In genomic region chr22:50600967-50601668, GRCh38 we compare ENCODE assay signal across 12 cellular contexts. TPM values are rescaled to one million over a fixed set of nuclear protein-coding genes. Genes with fewer than 3 reads are reported as not detected.
DNase-seq lines count a peak whose midpoint lies in the region; ATAC-seq, FAIRE-seq and TF ChIP-seq lines count a peak whose summit lies in the region.
"Had no signal": no experiment of that assay in that cellular context is flagged by ENCODE, and none has a peak within 500 bp of the region (broad histone marks: within the 10 kb centered on the region; RNA-seq: fewer than 3 reads in every experiment).

No MANE protein-coding gene starts in this region.

- ATAC-seq in stimulated activated naive CD8-positive, alpha-beta T cell treated with anti-CD3 and anti-CD28 coated beads, Interleukin-15, Interleukin-2, amounts not matched to agents 100 U/mL and 50 U/mL, for 24 hours: no peak
- ATAC-seq in K562 (no peak), naive B cell (ENCODE audit: low read depth in 2 of 2) (no peak)
- no peak for ATAC-seq in stimulated activated naive B cell treated with anti-CD40 and anti-IgM and Interleukin-4, amounts not matched to agents 10 μg/mL and 1 μg/mL and 100 μg/mL, for 72 hours (replicated peaks)

- no peaks in the 10 kb centered on the region for H3K79me2 ChIP-seq in K562 (ENCODE audit: control insufficient read depth, insufficient read depth, low read length)

- H2AFZ ChIP-seq in K562 (ENCODE audit: low read depth, low read length): no peak overlapping the region

- BruUV-seq in K562 (replicated peaks; lab: Mats Ljungman, UMichigan): no TSS peak

- no peak overlapping the region for H3K27ac Mint-ChIP-seq in stimulated activated naive CD8-positive, alpha-beta T cell treated with anti-CD3 and anti-CD28 coated beads, Interleukin-15, Interleukin-2, amounts not matched to agents 100 ng/mL and 50 ng/mL, for 24 hours
- H3K27ac Mint-ChIP-seq in naive B cell: no peak overlapping the region
- no peak overlapping the region for H3K27ac Mint-ChIP-seq in stimulated activated naive B cell treated with anti-CD40 and anti-IgM and Interleukin-4, amounts not matched to agents 10 μg/mL and 1 μg/mL and 100 μg/mL, for 72 hours

- no peaks in the 10 kb centered on the region for H3K9me3 Mint-ChIP-seq in stimulated activated naive CD8-positive, alpha-beta T cell treated with anti-CD3 and anti-CD28 coated beads, Interleukin-15, Interleukin-2, amounts not matched to agents 100 ng/mL and 50 ng/mL, for 24 hours
- peaks cover 0 to 4% (median 0%) of the 10 kb centered on the region in 7 donors for H3K9me3 Mint-ChIP-seq in naive B cell
- no peaks in the 10 kb centered on the region for H3K9me3 Mint-ChIP-seq in stimulated activated naive B cell treated with anti-CD40 and anti-IgM and Interleukin-4, amounts not matched to agents 10 μg/mL and 1 μg/mL and 100 μg/mL, for 72 hours

- no peak overlapping the region for H3K9ac ChIP-seq in K562 (ENCODE audit: insufficient read depth in 1 of 2, low read depth in 2 of 2, low read length in 2 of 2)

- CTCF ChIA-PET in K562 (lab: Yijun Ruan, JAX; ENCODE audit: low intra/inter-chr PET ratio): no interaction called here

- TF ChIP-seq EP300 in K562 (IDR thresholded peaks at IDR 0.05; ENCODE audit: low read length): no peak

- H3K9me3 ChIP-seq in K562 (replicated peaks; ENCODE audit: control insufficient read depth, insufficient read depth, low read depth, low read length): no peaks in the 10 kb centered on the region

- POLR2A ChIA-PET in K562 (lab: Yijun Ruan, JAX): no interaction called here

- TF ChIP-seq POLR2A in K562 (conservative IDR thresholded peaks at IDR 0.05): no peak

- peaks cover 9% of the 10 kb centered on the region for H3K4me1 Mint-ChIP-seq in stimulated activated naive CD8-positive, alpha-beta T cell treated with anti-CD3 and anti-CD28 coated beads, Interleukin-15, Interleukin-2, amounts not matched to agents 100 ng/mL and 50 ng/mL, for 24 hours (ENCODE audit: low read depth)
- H3K4me1 Mint-ChIP-seq in naive B cell: peaks cover 8 to 18% (median 10%) of the 10 kb centered on the region in 3 donors
- H3K4me1 Mint-ChIP-seq in stimulated activated naive B cell treated with anti-CD40 and anti-IgM and Interleukin-4, amounts not matched to agents 10 μg/mL and 1 μg/mL and 100 μg/mL, for 72 hours: peaks cover 11 to 20% of the 10 kb centered on the region in 2 donors

- H3K4me1 ChIP-seq in K562 (replicated peaks in 1 of 2; ENCODE audit: control insufficient read depth in 2 of 2, insufficient read depth in 2 of 2, low read length in 2 of 2): peaks cover 0 to 17% of the 10 kb centered on the region in 2 experiments; a peak in 2 of 5 replicates

- H3K9me1 ChIP-seq in K562 (ENCODE audit: control insufficient read depth, insufficient read depth, low read length): no peaks in the 10 kb centered on the region

- no peak for FAIRE-seq in K562 (lab: Jason Lieb, UNC)
- FAIRE-seq: endometrium had no signal

- TF ChIP-seq RAD21 in K562 (CRISPR knock-in tag; conservative IDR thresholded peaks at IDR 0.05 in 1 of 2, IDR thresholded peaks at IDR 0.05 in 1 of 2): no peak

- no peak overlapping the region for H3K4me3 ChIP-seq in K562

- peak overlapping the region; percentile 57 for H3K4me3 Mint-ChIP-seq in stimulated activated naive CD8-positive, alpha-beta T cell treated with anti-CD3 and anti-CD28 coated beads, Interleukin-15, Interleukin-2, amounts not matched to agents 100 ng/mL and 50 ng/mL, for 24 hours
- peak overlapping the region; percentile 51 to 90 (median 76) for H3K4me3 Mint-ChIP-seq in naive B cell
- peak overlapping the region in 1 of 2 donors; percentile 64 for H3K4me3 Mint-ChIP-seq in stimulated activated naive B cell treated with anti-CD40 and anti-IgM and Interleukin-4, amounts not matched to agents 10 μg/mL and 1 μg/mL and 100 μg/mL, for 72 hours

- in situ Hi-C loops in K562 (cut with MboI): no loop called here

- no peak for DNase-seq in stimulated activated naive CD8-positive, alpha-beta T cell treated with anti-CD3 and anti-CD28 coated beads, Interleukin-15, Interleukin-2, amounts not matched to agents 100 U/mL and 50 U/mL, for 24 hours
- DNase-seq in K562 (ENCODE audit: extremely low read depth in 1 of 4, low spot score in 3 of 4): peak in 2 of 4 experiments; percentile 47 to 53
- DNase-seq in naive B cell: no peak
- DNase-seq in putamen (ENCODE audit: low spot score): no peak
- no peak for DNase-seq in GM03348 (ENCODE audit: low spot score)
- DNase-seq in stimulated activated naive B cell treated with anti-CD40 and anti-IgM and Interleukin-4, amounts not matched to agents 10 μg/mL and 1 μg/mL and 100 μg/mL, for 72 hours: no peak
- DNase-seq in DMS 273 treated with DMSO at 0.1 percent for 48 hours (lab: John Stamatoyannopoulos, UW): no peak
- DNase-seq: activated CD4-positive, CD25-positive, alpha-beta regulatory T cell; NCI-H187 treated with DMSO at 0.1 percent for 48 hours had no signal

- no peak overlapping the region for H3K27ac ChIP-seq in K562 (ENCODE audit: extremely low read depth, low read depth, low read length)

- no peak overlapping the region for H3K4me2 ChIP-seq in K562 (ENCODE audit: insufficient read depth, low read length)

- H4K20me1 ChIP-seq in K562 (replicated peaks; ENCODE audit: control insufficient read depth, insufficient read depth, low read length): peaks cover 3% of the 10 kb centered on the region; the same call in 1 of the 2 replicates

- WGBS in K562 (ENCODE audit: insufficient coverage, low coverage, missing lambda C conversion rate): 0% methylated on average over 11 of the region's 52 CpGs

- peaks cover 14% of the 10 kb centered on the region for H3K36me3 Mint-ChIP-seq in stimulated activated naive CD8-positive, alpha-beta T cell treated with anti-CD3 and anti-CD28 coated beads, Interleukin-15, Interleukin-2, amounts not matched to agents 100 ng/mL and 50 ng/mL, for 24 hours (ENCODE audit: low read depth)
- H3K36me3 Mint-ChIP-seq in naive B cell: peaks cover 11 to 12% of the 10 kb centered on the region in 2 donors
- peaks cover 14 to 19% of the 10 kb centered on the region in 2 donors for H3K36me3 Mint-ChIP-seq in stimulated activated naive B cell treated with anti-CD40 and anti-IgM and Interleukin-4, amounts not matched to agents 10 μg/mL and 1 μg/mL and 100 μg/mL, for 72 hours

- peaks cover 9 to 55% of the 10 kb centered on the region in 2 experiments; a peak in 4 of 5 replicates for H3K27me3 ChIP-seq in K562 (ENCODE audit: control insufficient read depth in 2 of 2, insufficient read depth in 2 of 2, low read length in 2 of 2)

- no peaks in the 10 kb centered on the region for H3K36me3 ChIP-seq in K562 (ENCODE audit: control insufficient read depth, insufficient read depth, low read length)

- intact Hi-C loops in K562 (cut with micrococcal nuclease): no loop called here

- no peak for TF ChIP-seq CTCF in K562 (IDR thresholded peaks at IDR 0.05 in 2 of 3, conservative IDR thresholded peaks at IDR 0.05 in 1 of 3; ENCODE audit: insufficient read depth in 2 of 3, low read depth in 1 of 3, low read length in 3 of 3)

- peaks cover 37% of the 10 kb centered on the region for H3K27me3 Mint-ChIP-seq in stimulated activated naive CD8-positive, alpha-beta T cell treated with anti-CD3 and anti-CD28 coated beads, Interleukin-15, Interleukin-2, amounts not matched to agents 100 ng/mL and 50 ng/mL, for 24 hours
- H3K27me3 Mint-ChIP-seq in naive B cell: peaks cover 22 to 66% (median 48%) of the 10 kb centered on the region in 3 donors
- peaks cover 56 to 66% of the 10 kb centered on the region in 2 donors for H3K27me3 Mint-ChIP-seq in stimulated activated naive B cell treated with anti-CD40 and anti-IgM and Interleukin-4, amounts not matched to agents 10 μg/mL and 1 μg/mL and 100 μg/mL, for 72 hours

RNA-seq across cellular contexts. Expression of gene MAPK8IP2, which starts 0.5 kb away (rescaled TPM):
- 0.12 TPM in 1 of 2 replicates, not detected in the other for total RNA-seq in K562 (2011; cell fraction: chromatin; rRNA removed; ENCODE audit: low replicate concordance)
- 0.13 and 0.17 TPM in 2 replicates for total RNA-seq in K562 (2011; cell fraction: nucleolus; rRNA removed)
- 0.07 and 0.23 TPM in 2 replicates for total RNA-seq in K562 (2011; cell fraction: nucleoplasm; rRNA removed)
- total RNA-seq in K562 (2014; rRNA removed) (0.18 and 0.45 TPM in 2 replicates), K562 (2014; rRNA removed; fragmentation: Illumina TruSeq; extraction: Trizol) (0.04 TPM in 1 of 2 replicates, not detected in the other), K562 (2015; rRNA removed; fragmentation: Illumina TruSeq; extraction: Trizol) (0.04 and 0.07 TPM in 2 replicates), K562 (2021) (0.29 and 0.47 TPM in 2 replicates)
- polyA plus RNA-seq in K562 (2011; rRNA removed) (0.01 and 0.07 TPM in 2 replicates), K562 (2014; fragmentation: Illumina TruSeq; extraction: Trizol) (0.03 and 0.17 TPM in 2 replicates), K562 (2014; fragmentation: Nextera tagmentation; extraction: Ambion mirVana) (not detected), K562 (2014; rRNA removed) (0.12 and 0.18 TPM in 2 replicates), naive B cell (ENCODE audit: low read depth in 6 of 6) (under 1 TPM in 1 of 6 donors, not detected in 5; 0.04 TPM)
- polyA plus RNA-seq in K562 (2011; cell fraction: cytosol; rRNA removed): 0.07 and 0.18 TPM in 2 replicates
- 0.13 and 0.14 TPM in 2 replicates for polyA plus RNA-seq in K562 (2011; cell fraction: nucleus; rRNA removed)
- 0.17 and 0.36 TPM in 2 replicates for polyA plus RNA-seq in K562 (2012)
- polyA minus RNA-seq in K562 (2011; rRNA and poly(A)+ RNA removed): not detected in 2 replicates
- polyA minus RNA-seq in K562 (2011; cell fraction: cytosol; rRNA and poly(A)+ RNA removed): 0.36 TPM in 1 of 2 replicates, not detected in the other
- polyA minus RNA-seq in K562 (2011; cell fraction: nucleus; rRNA and poly(A)+ RNA removed): under 0.01 TPM in 1 of 2 replicates, not detected in the other

RNA-seq across cellular contexts. Expression of gene CHKB, which starts 18.5 kb away (rescaled TPM):
- 48.4 and 97.8 TPM in 2 replicates for total RNA-seq in K562 (2011; cell fraction: chromatin; rRNA removed; ENCODE audit: low replicate concordance)
- total RNA-seq in K562 (2011; cell fraction: nucleolus; rRNA removed): 53.4 and 65.4 TPM in 2 replicates
- total RNA-seq in K562 (2011; cell fraction: nucleoplasm; rRNA removed): 51.6 and 55.9 TPM in 2 replicates
- total RNA-seq in K562 (2014; rRNA removed) (11.0 and 14.5 TPM in 2 replicates), K562 (2014; rRNA removed; fragmentation: Illumina TruSeq; extraction: Trizol) (7.7 and 10.3 TPM in 2 replicates), K562 (2015; rRNA removed; fragmentation: Illumina TruSeq; extraction: Trizol) (8.9 and 9.8 TPM in 2 replicates), K562 (2021) (15.2 and 15.9 TPM in 2 replicates)
- polyA plus RNA-seq in K562 (2011; rRNA removed) (16.3 and 24.8 TPM in 2 replicates), K562 (2014; fragmentation: Illumina TruSeq; extraction: Trizol) (14.4 and 16.2 TPM in 2 replicates), K562 (2014; fragmentation: Nextera tagmentation; extraction: Ambion mirVana) (1 to 10 TPM; 2.7 to 5.3 TPM), K562 (2014; rRNA removed) (19.0 and 31.0 TPM in 2 replicates), naive B cell (ENCODE audit: low read depth in 6 of 6) (10 to 100 TPM; 36.2 to 50.8 (median 42.0) TPM)
- 9.9 and 12.5 TPM in 2 replicates for polyA plus RNA-seq in K562 (2011; cell fraction: cytosol; rRNA removed)
- polyA plus RNA-seq in K562 (2011; cell fraction: nucleus; rRNA removed): 89.3 and 120 TPM in 2 replicates
- 10.9 and 32.8 TPM in 2 replicates for polyA plus RNA-seq in K562 (2012)
- 3.2 and 3.7 TPM in 2 replicates for polyA minus RNA-seq in K562 (2011; rRNA and poly(A)+ RNA removed)
- 1.8 and 4.8 TPM in 2 replicates for polyA minus RNA-seq in K562 (2011; cell fraction: cytosol; rRNA and poly(A)+ RNA removed)
- 11.0 and 14.1 TPM in 2 replicates for polyA minus RNA-seq in K562 (2011; cell fraction: nucleus; rRNA and poly(A)+ RNA removed)

RNA-seq across cellular contexts. Expression of gene CPT1B, which starts 22.9 kb away (rescaled TPM):
- 40.5 and 66.3 TPM in 2 replicates for total RNA-seq in K562 (2011; cell fraction: chromatin; rRNA removed; ENCODE audit: low replicate concordance)
- 34.2 and 39.4 TPM in 2 replicates for total RNA-seq in K562 (2011; cell fraction: nucleolus; rRNA removed)
- 24.4 and 31.9 TPM in 2 replicates for total RNA-seq in K562 (2011; cell fraction: nucleoplasm; rRNA removed)
- total RNA-seq in K562 (2014; rRNA removed) (1.6 and 1.9 TPM in 2 replicates), K562 (2014; rRNA removed; fragmentation: Illumina TruSeq; extraction: Trizol) (0.61 and 1.8 TPM in 2 replicates), K562 (2015; rRNA removed; fragmentation: Illumina TruSeq; extraction: Trizol) (2.3 and 3.0 TPM in 2 replicates), K562 (2021) (3.8 and 4.0 TPM in 2 replicates)
- polyA plus RNA-seq in K562 (2011; rRNA removed) (3.7 and 7.3 TPM in 2 replicates), K562 (2014; fragmentation: Illumina TruSeq; extraction: Trizol) (2.0 and 2.6 TPM in 2 replicates), K562 (2014; fragmentation: Nextera tagmentation; extraction: Ambion mirVana) (under 1 TPM; 0.35 to 0.59 TPM), K562 (2014; rRNA removed) (6.1 and 6.2 TPM in 2 replicates), naive B cell (ENCODE audit: low read depth in 6 of 6) (1 to 10 TPM in 2 of 6 donors, under 1 TPM in 3, not detected in 1; 0.09 to 1.4 (median 1.00) TPM)
- polyA plus RNA-seq in K562 (2011; cell fraction: cytosol; rRNA removed): 2.9 and 4.0 TPM in 2 replicates
- 59.6 and 64.2 TPM in 2 replicates for polyA plus RNA-seq in K562 (2011; cell fraction: nucleus; rRNA removed)
- 5.5 and 18.0 TPM in 2 replicates for polyA plus RNA-seq in K562 (2012)
- 1.4 and 2.8 TPM in 2 replicates for polyA minus RNA-seq in K562 (2011; rRNA and poly(A)+ RNA removed)
- polyA minus RNA-seq in K562 (2011; cell fraction: cytosol; rRNA and poly(A)+ RNA removed): 0.76 TPM in 1 of 2 replicates, not detected in the other
- polyA minus RNA-seq in K562 (2011; cell fraction: nucleus; rRNA and poly(A)+ RNA removed): 7.1 and 10.0 TPM in 2 replicates

RNA-seq across cellular contexts. Expression of gene ARSA, which starts 26.8 kb away (rescaled TPM):
- total RNA-seq in K562 (2011; cell fraction: chromatin; rRNA removed; ENCODE audit: low replicate concordance): 8.9 and 28.8 TPM in 2 replicates
- total RNA-seq in K562 (2011; cell fraction: nucleolus; rRNA removed): 26.2 and 28.3 TPM in 2 replicates
- 10.3 and 15.7 TPM in 2 replicates for total RNA-seq in K562 (2011; cell fraction: nucleoplasm; rRNA removed)
- total RNA-seq in K562 (2014; rRNA removed): 3.6 and 6.0 TPM in 2 replicates
- total RNA-seq in K562 (2014; rRNA removed; fragmentation: Illumina TruSeq; extraction: Trizol): 0.29 and 0.73 TPM in 2 replicates
- 2.3 and 2.5 TPM in 2 replicates for total RNA-seq in K562 (2015; rRNA removed; fragmentation: Illumina TruSeq; extraction: Trizol)
- 10.9 TPM in 2 replicates for total RNA-seq in K562 (2021)
- polyA plus RNA-seq in K562 (2011; rRNA removed): 1.2 and 3.9 TPM in 2 replicates
- 1.6 and 3.9 TPM in 2 replicates for polyA plus RNA-seq in K562 (2011; cell fraction: cytosol; rRNA removed)
- 22.0 and 41.4 TPM in 2 replicates for polyA plus RNA-seq in K562 (2011; cell fraction: nucleus; rRNA removed)
- 6.9 and 25.3 TPM in 2 replicates for polyA plus RNA-seq in K562 (2012)
- 1.2 and 5.2 TPM in 2 replicates for polyA plus RNA-seq in K562 (2014; fragmentation: Illumina TruSeq; extraction: Trizol)
- under 1 TPM in 1 of 2 experiments, not detected in 1; 0.32 TPM for polyA plus RNA-seq in K562 (2014; fragmentation: Nextera tagmentation; extraction: Ambion mirVana)
- 9.2 and 10.2 TPM in 2 replicates for polyA plus RNA-seq in K562 (2014; rRNA removed)
- polyA minus RNA-seq in K562 (2011; rRNA and poly(A)+ RNA removed): 0.30 and 0.49 TPM in 2 replicates
- polyA minus RNA-seq in K562 (2011; cell fraction: cytosol; rRNA and poly(A)+ RNA removed): 0.82 and 1.5 TPM in 2 replicates
- 5.1 and 5.7 TPM in 2 replicates for polyA minus RNA-seq in K562 (2011; cell fraction: nucleus; rRNA and poly(A)+ RNA removed)
- 10 to 100 TPM in 2 of 6 donors, 1 to 10 TPM in 4; 7.5 to 12.5 (median 8.8) TPM for polyA plus RNA-seq in naive B cell (ENCODE audit: low read depth in 6 of 6)

RNA-seq across cellular contexts. Expression of gene SYCE3, which starts 38.4 kb away (rescaled TPM):
- not detected in 2 replicates for total RNA-seq in K562 (2011; cell fraction: chromatin; rRNA removed; ENCODE audit: low replicate concordance)
- total RNA-seq in K562 (2011; cell fraction: nucleolus; rRNA removed): not detected in 2 replicates
- not detected in 2 replicates for total RNA-seq in K562 (2011; cell fraction: nucleoplasm; rRNA removed)
- total RNA-seq in K562 (2014; rRNA removed) (not detected in 2 replicates), K562 (2014; rRNA removed; fragmentation: Illumina TruSeq; extraction: Trizol) (not detected in 2 replicates), K562 (2015; rRNA removed; fragmentation: Illumina TruSeq; extraction: Trizol) (not detected in 2 replicates), K562 (2021) (not detected in 2 replicates)
- polyA plus RNA-seq in K562 (2011; rRNA removed) (not detected in 2 replicates), K562 (2014; fragmentation: Illumina TruSeq; extraction: Trizol) (not detected in 2 replicates), K562 (2014; fragmentation: Nextera tagmentation; extraction: Ambion mirVana) (under 1 TPM in 1 of 2 experiments, not detected in 1; 0.56 TPM), K562 (2014; rRNA removed) (not detected in 2 replicates), naive B cell (ENCODE audit: low read depth in 6 of 6) (not detected)
- polyA plus RNA-seq in K562 (2011; cell fraction: cytosol; rRNA removed): 1.8 TPM in 1 of 2 replicates, not detected in the other
- 0.38 TPM in 1 of 2 replicates, not detected in the other for polyA plus RNA-seq in K562 (2011; cell fraction: nucleus; rRNA removed)
- 0.23 and 1.1 TPM in 2 replicates for polyA plus RNA-seq in K562 (2012)
- polyA minus RNA-seq in K562 (2011; rRNA and poly(A)+ RNA removed): not detected in 2 replicates
- not detected in 2 replicates for polyA minus RNA-seq in K562 (2011; cell fraction: cytosol; rRNA and poly(A)+ RNA removed)
- not detected in 2 replicates for polyA minus RNA-seq in K562 (2011; cell fraction: nucleus; rRNA and poly(A)+ RNA removed)
- total RNA-seq: temporal lobe had no signal
